ENCODE assay signal across 10 cellular contexts in genomic region chr13:97255515-97255999, GRCh38. TPM values are rescaled to one million over a fixed set of nuclear protein-coding genes. Genes with fewer than 3 reads are reported as not detected.
A peak's percentile ranks its signal among the peaks of the same experiment; 100 is the strongest.
DNase-seq lines count a peak whose midpoint lies in the region; ATAC-seq and TF ChIP-seq lines count a peak whose summit lies in the region.
"Had no signal": no experiment of that assay in that cellular context is flagged by ENCODE, and none has a peak within 500 bp of the region (broad histone marks: within the 10 kb centered on the region; RNA-seq: fewer than 3 reads in every experiment).

No MANE protein-coding gene starts in this region.

- no peaks in the 10 kb centered on the region for H3K27me3 ChIP-seq in muscle layer of duodenum (ENCODE audit: low read depth, low read length)
- H3K27me3 ChIP-seq in CD4-positive, alpha-beta T cell (ENCODE audit: control insufficient read depth, insufficient read depth, low read length), result no peaks in the 10 kb centered on the region
- H3K27me3 ChIP-seq: ovary had no signal

- no peak for TF ChIP-seq CTCF in MCF 10A (IDR thresholded peaks at IDR 0.05; ENCODE audit: unreplicated experiment)
- TF ChIP-seq CTCF in CD4-positive, alpha-beta T cell (IDR thresholded peaks at IDR 0.05), result no peak

- ATAC-seq in CD4-positive, alpha-beta T cell (ENCODE audit: poor library complexity), result no peak

- H3K9me3 ChIP-seq in muscle layer of duodenum (ENCODE audit: control insufficient read depth in 1 of 2, low read length in 2 of 2), result no peaks in the 10 kb centered on the region
- H3K9me3 ChIP-seq in CD4-positive, alpha-beta T cell (ENCODE audit: control insufficient read depth, low read length), result no peaks in the 10 kb centered on the region
- H3K9me3 ChIP-seq: ovary had no signal

- H3K4me3 ChIP-seq in muscle layer of duodenum (ENCODE audit: low read depth in 1 of 2, low read length in 2 of 2), result no peak overlapping the region
- H3K4me3 ChIP-seq: ovary had no signal

- CTCF ChIA-PET in MCF 10A (lab: Yijun Ruan, JAX), result interaction anchor here (0.6 to 6.8 kb wide), 18 partner anchors 9 to 146 kb away, joined by 3 to 77 read pairs (median 4); partner anchors contain the start of gene MBNL2
- CTCF ChIA-PET in CD4-positive, alpha-beta T cell (lab: Charles Lee), result interaction anchor here (0.6 to 1.3 kb wide), 2 partner anchors 28 to 179 kb away, joined by 3 to 4 read pairs; no protein-coding TSS in a partner anchor

- H3K4me1 ChIP-seq in muscle layer of duodenum (ENCODE audit: control insufficient read depth in 1 of 2, insufficient read depth in 2 of 2, low read length in 2 of 2), result peaks cover 26 to 54% of the 10 kb centered on the region in 2 donors

- POLR2A ChIA-PET in MCF 10A (lab: Yijun Ruan, JAX), result interaction anchor here (0.8 to 8.5 kb wide), 17 partner anchors 9 to 1875 kb away, joined by 3 to 423 read pairs (median 7); partner anchors contain the start of genes MBNL2 and RAP2A
- POLR2A ChIA-PET in CD4-positive, alpha-beta T cell (lab: Charles Lee), result no interaction called here

- no peaks in the 10 kb centered on the region for H3K9me3 Mint-ChIP-seq in MCF 10A (ENCODE audit: unreplicated experiment)
- H3K9me3 Mint-ChIP-seq in CD4-positive, alpha-beta T cell, result no peaks in the 10 kb centered on the region

- no peaks in the 10 kb centered on the region for H3K36me3 Mint-ChIP-seq in MCF 10A (ENCODE audit: insufficient read depth, unreplicated experiment)
- H3K36me3 Mint-ChIP-seq in CD4-positive, alpha-beta T cell (ENCODE audit: low read depth), result peaks cover 34% of the 10 kb centered on the region

- peak overlapping the region; percentile 11 for H3K4me3 Mint-ChIP-seq in MCF 10A (ENCODE audit: unreplicated experiment)
- no peak overlapping the region for H3K4me3 Mint-ChIP-seq in CD4-positive, alpha-beta T cell

- H3K27me3 Mint-ChIP-seq in MCF 10A (ENCODE audit: insufficient read depth, unreplicated experiment), result no peaks in the 10 kb centered on the region
- no peaks in the 10 kb centered on the region for H3K27me3 Mint-ChIP-seq in CD4-positive, alpha-beta T cell

- intact Hi-C loops in MCF 10A (cut with micrococcal nuclease), result no loop called here
- intact Hi-C loops in CD4-positive, alpha-beta T cell (cut with DNase I, micrococcal nuclease), result no loop called here

- H3K27ac Mint-ChIP-seq in MCF 10A (ENCODE audit: low read depth, unreplicated experiment), result peak overlapping the region; percentile 96
- H3K27ac Mint-ChIP-seq in CD4-positive, alpha-beta T cell, result no peak overlapping the region

- H3K4me1 Mint-ChIP-seq in MCF 10A (ENCODE audit: insufficient read depth, unreplicated experiment), result peaks cover 67% of the 10 kb centered on the region
- peaks cover 68% of the 10 kb centered on the region for H3K4me1 Mint-ChIP-seq in CD4-positive, alpha-beta T cell (ENCODE audit: low read depth)

- H3K27ac ChIP-seq in muscle layer of duodenum (ENCODE audit: low read length), result peak overlapping the region; percentile 67
- H3K27ac ChIP-seq in CD4-positive, alpha-beta T cell (ENCODE audit: low read depth, low read length), result no peak overlapping the region

- BruUV-seq in MCF 10A (replicated peaks; lab: Mats Ljungman, UMichigan), result no TSS peak

- DNase-seq in CMK (ENCODE audit: low read depth) (peak; percentile 43), HT1080 (ENCODE audit: low read depth) (peak; percentile 27), MCF 10A (ENCODE audit: unreplicated experiment) (peak; percentile 48), NCI-H2227 (lab: John Stamatoyannopoulos, UW; ENCODE audit: unreplicated experiment) (no peak), NCI-H187 treated with DMSO at 0.1 percent for 48 hours (lab: John Stamatoyannopoulos, UW) (no peak), NCI-H748 treated with DMSO at 0.1 percent for 48 hours (lab: John Stamatoyannopoulos, UW) (no peak)
- DNase-seq in CD4-positive, alpha-beta T cell, result no peak
- DNase-seq: DMS153 had no signal

- no peaks in the 10 kb centered on the region for H3K36me3 ChIP-seq in muscle layer of duodenum (ENCODE audit: control insufficient read depth in 1 of 2, insufficient read depth in 2 of 2, low read length in 2 of 2)
- H3K36me3 ChIP-seq: ovary had no signal

RNA-seq across cellular contexts. Expression of gene MBNL2, which starts 33.4 kb away (rescaled TPM):
- 12.3 and 19.4 TPM in 2 replicates for total RNA-seq in HT1080 (2014; rRNA removed; shearing (Covaris generic))
- 36.4 and 45.5 TPM in 2 replicates for polyA plus RNA-seq in HT1080 (2015; cell fraction: cytosol; rRNA removed)
- polyA plus RNA-seq in HT1080 (2015; cell fraction: nucleus; rRNA removed), result 43.6 and 45.2 TPM in 2 replicates
- 74.3 and 85.8 TPM in 2 replicates for total RNA-seq in MCF 10A (2022)
- 10 to 100 TPM; 35.9 to 36.0 TPM for total RNA-seq in CD4-positive, alpha-beta T cell

Comparison
In these comparisons a context has a peak if more than half of its experiments do, and no peak if none do; other contexts are left out.
1. DNase-seq: peak in CMK (single experiment), HT1080 (single experiment) and MCF 10A (single experiment); none in NCI-H2227 (single experiment), CD4-positive, alpha-beta T cell (0 of 10), NCI-H187 treated with DMSO at 0.1 percent for 48 hours (single experiment) and NCI-H748 treated with DMSO at 0.1 percent for 48 hours (single experiment).